In the genomic region with DNA sequence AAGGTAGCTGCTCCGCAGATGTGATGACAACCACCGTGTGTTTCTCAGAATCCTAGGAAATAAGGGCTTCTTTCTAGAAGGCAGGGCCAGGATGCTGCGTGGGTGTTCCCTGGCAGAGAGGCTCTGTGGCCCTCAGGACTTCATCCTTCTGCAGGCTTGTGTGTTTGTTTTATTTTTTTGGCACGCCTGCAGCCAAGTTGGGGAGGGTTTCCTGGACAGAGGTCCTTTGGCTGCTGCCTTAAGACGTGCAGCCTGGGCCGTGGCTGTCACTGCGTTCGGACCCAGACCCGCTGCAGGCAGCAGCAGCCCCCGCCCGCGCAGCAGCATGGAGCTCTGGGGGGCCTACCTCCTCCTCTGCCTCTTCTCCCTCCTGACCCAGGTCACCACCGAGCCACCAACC, we compare ENCODE assay signal across 13 cellular contexts. TPM values are rescaled to one million over a fixed set of nuclear protein-coding genes. Genes with fewer than 3 reads are reported as not detected.
DNase-seq lines count a peak whose midpoint lies in the region; ATAC-seq and TF ChIP-seq lines count a peak whose summit lies in the region.
"Had no signal": no experiment of that assay in that cellular context is flagged by ENCODE, and none has a peak within 500 bp of the region (broad histone marks: within the 10 kb centered on the region; RNA-seq: fewer than 3 reads in every experiment).

Gene CLEC3B (plus strand): TSS at position 266 of the 400 bp plus-strand sequence. CDS start 60 bp downstream, at position 326.

- 32 to 34% methylated on average over 5 to 13 of the region's 13 CpGs for WGBS in body of pancreas, 2 donors

- no peaks in the 10 kb centered on the region for H3K9me3 Mint-ChIP-seq in stimulated activated effector memory CD8-positive, alpha-beta T cell treated with anti-CD3 and anti-CD28 coated beads, Interleukin-12 subunit alpha, Interleukin-12 subunit beta, amount 100 ng/mL, for 72 hours
- H3K9me3 Mint-ChIP-seq: CD8-positive, alpha-beta memory T cell had no signal

- H3K36me3 ChIP-seq in body of pancreas (replicated peaks in 1 of 2; ENCODE audit: insufficient read depth in 1 of 2, low read depth in 2 of 2) (no peaks in the 10 kb centered on the region), A673 (ENCODE audit: insufficient read depth, low read length, poor library complexity, severe bottlenecking) (no peaks in the 10 kb centered on the region)

- H3K4me3 ChIP-seq in body of pancreas (no peak within 1 kb of the TSS), A673 (ENCODE audit: low read depth, low read length, poor library complexity, severe bottlenecking) (no peak within 1 kb of the TSS)

- H3K27ac ChIP-seq in body of pancreas (no peak within 1 kb of the TSS), A673 (ENCODE audit: low read depth, low read length, poor library complexity, severe bottlenecking) (no peak within 1 kb of the TSS)
- H3K27ac ChIP-seq: foreskin keratinocyte had no signal

- intact Hi-C loops in body of pancreas (cut with DNase I) = no loop called here
- intact Hi-C loops in left cardiac atrium (cut with DNase I) = no loop called here
- intact Hi-C loops in A673 (cut with micrococcal nuclease; ENCODE audit: unreplicated experiment) = no loop called here

- no peak within 1 kb of the TSS for H3K4me3 Mint-ChIP-seq in stimulated activated effector memory CD8-positive, alpha-beta T cell treated with anti-CD3 and anti-CD28 coated beads, Interleukin-12 subunit alpha, Interleukin-12 subunit beta, amount 100 ng/mL, for 72 hours
- H3K4me3 Mint-ChIP-seq: CD8-positive, alpha-beta memory T cell had no signal

- BruUV-seq in A673 (replicated peaks; lab: Mats Ljungman, UMichigan) = no TSS peak

- peak; percentile 91 for DNase-seq in COLO829 (ENCODE audit: low spot score)
- DNase-seq in body of pancreas = peak in 3 of 4 donors; percentile 20 to 45 (median 21)
- peak; percentile 86 for DNase-seq in left cardiac atrium
- DNase-seq in pulmonary artery endothelial cell (ENCODE audit: low read depth, low spot score) = peak; percentile 36
- DNase-seq in A673 (ENCODE audit: low spot score) = no peak
- no peak for DNase-seq in DMS153 treated with DMSO at 0.1 percent for 48 hours (lab: John Stamatoyannopoulos, UW; ENCODE audit: unreplicated experiment)
- no peak for DNase-seq in stimulated activated effector memory CD8-positive, alpha-beta T cell treated with anti-CD3 and anti-CD28 coated beads, Interleukin-12 subunit alpha, Interleukin-12 subunit beta, amount 100 ng/mL, for 72 hours (ENCODE audit: low spot score in 2 of 2)
- no peak for DNase-seq in SW 1271 (lab: John Stamatoyannopoulos, UW)
- DNase-seq: CD8-positive, alpha-beta memory T cell; foreskin keratinocyte; Kasumi-1; retina; stimulated activated naive CD8-positive, alpha-beta T cell treated with anti-CD3 and anti-CD28 coated beads, Interleukin-15, Interleukin-2, amounts not matched to agents 100 U/mL and 50 U/mL, for 24 hours had no signal

- no peaks in the 10 kb centered on the region for H3K36me3 Mint-ChIP-seq in stimulated activated effector memory CD8-positive, alpha-beta T cell treated with anti-CD3 and anti-CD28 coated beads, Interleukin-12 subunit alpha, Interleukin-12 subunit beta, amount 100 ng/mL, for 72 hours
- H3K36me3 Mint-ChIP-seq: CD8-positive, alpha-beta memory T cell had no signal

- H3K4me1 Mint-ChIP-seq in stimulated activated effector memory CD8-positive, alpha-beta T cell treated with anti-CD3 and anti-CD28 coated beads, Interleukin-12 subunit alpha, Interleukin-12 subunit beta, amount 100 ng/mL, for 72 hours = peaks cover 5% of the 10 kb centered on the region

- H3K9me3 ChIP-seq in body of pancreas = no peaks in the 10 kb centered on the region
- H3K9me3 ChIP-seq in A673 (ENCODE audit: low read depth, low read length, poor library complexity, severe bottlenecking) = no peaks in the 10 kb centered on the region

- no peak within 1 kb of the TSS for H3K27ac Mint-ChIP-seq in stimulated activated effector memory CD8-positive, alpha-beta T cell treated with anti-CD3 and anti-CD28 coated beads, Interleukin-12 subunit alpha, Interleukin-12 subunit beta, amount 100 ng/mL, for 72 hours

- ATAC-seq in body of pancreas (peak; percentile 49), left cardiac atrium (peak; percentile 76 to 80)
- ATAC-seq in stimulated activated effector memory CD8-positive, alpha-beta T cell treated with anti-CD3 and anti-CD28 coated beads, Interleukin-12 subunit alpha, Interleukin-12 subunit beta, amount 100 ng/mL, for 72 hours = no peak
- ATAC-seq: foreskin keratinocyte; stimulated activated naive CD8-positive, alpha-beta T cell treated with anti-CD3 and anti-CD28 coated beads, Interleukin-15, Interleukin-2, amounts not matched to agents 100 U/mL and 50 U/mL, for 24 hours had no signal

- POLR2A ChIA-PET in A673 (lab: Charles Lee; ENCODE audit: low non-redundant PET) = no interaction called here

- CTCF ChIA-PET in A673 (lab: Charles Lee) = no interaction called here

- H3K4me1 ChIP-seq in body of pancreas = peaks cover 8% of the 10 kb centered on the region
- H3K4me1 ChIP-seq in A673 (ENCODE audit: insufficient read depth, low read length, poor library complexity, severe bottlenecking) = no peaks in the 10 kb centered on the region

- TF ChIP-seq CTCF in body of pancreas (IDR thresholded peaks at IDR 0.05) (no peak), A673 (conservative IDR thresholded peaks at IDR 0.05; ENCODE audit: low read depth, low read length) (no peak)

- H3K27me3 ChIP-seq in body of pancreas = no peaks in the 10 kb centered on the region
- no peaks in the 10 kb centered on the region for H3K27me3 ChIP-seq in A673 (replicated peaks; ENCODE audit: insufficient read depth, low read depth, low read length, poor library complexity)
- H3K27me3 ChIP-seq: foreskin keratinocyte had no signal

- no peak for TF ChIP-seq POLR2A in body of pancreas (IDR thresholded peaks at IDR 0.05)

RNA-seq across cellular contexts. Expression of gene CLEC3B, which starts in this region (rescaled TPM):
- total RNA-seq in body of pancreas (10 to 100 TPM in 1 of 2 donors, 1 to 10 TPM in 1; 4.9 to 22.1 TPM), left cardiac atrium (100 to 1,000 TPM; 107 to 132 TPM), pulmonary artery endothelial cell (0.11 and 0.26 TPM in 2 replicates), A673 (2021) (0.81 and 1.0 TPM in 2 replicates)
- total RNA-seq: foreskin keratinocyte had no signal

Comparison
In these comparisons a context has a peak if more than half of its experiments do, and no peak if none do; other contexts are left out.
1. RNA of gene CLEC3B (total RNA-seq): 107 to 132 TPM in left cardiac atrium; 4.9 to 22.1 TPM in body of pancreas, 0.81 to 1.0 TPM in A673 and 0.11 to 0.26 TPM in pulmonary artery endothelial cell; every median in the first group is over 4 times any median in the second.
2. Peak in DNase-seq in pulmonary artery endothelial cell; RNA of the gene not detected or under 1 TPM.
3. DNase-seq: peak in COLO829 (single experiment), body of pancreas (3 of 4) and left cardiac atrium (single experiment); none in A673 (single experiment), DMS153 treated with DMSO at 0.1 percent for 48 hours (single experiment), stimulated activated effector memory CD8-positive, alpha-beta T cell treated with anti-CD3 and anti-CD28 coated beads, Interleukin-12 subunit alpha, Interleukin-12 subunit beta, amount 100 ng/mL, for 72 hours (0 of 2) and SW 1271 (0 of 2).